25 cellular contexts compared by ENCODE assay signal in genomic region chr7:78752554-78752953, GRCh38.
DNase-seq lines count a peak whose midpoint lies in the region; ATAC-seq lines count a peak whose summit lies in the region.
"Had no signal": no experiment of that assay in that cellular context is flagged by ENCODE, and none has a peak within 500 bp of the region (broad histone marks: within the 10 kb centered on the region; RNA-seq: fewer than 3 reads in every experiment).

No MANE protein-coding gene starts in this region.

- DNase-seq in NCI-H2171 treated with DMSO at 0.1 percent for 48 hours (lab: John Stamatoyannopoulos, UW) (peak; percentile 23), NCI-H2171 (lab: John Stamatoyannopoulos, UW) (no peak), myocyte (ENCODE audit: low read depth) (peak; percentile 65)
- DNase-seq: 8988T; ACHN; AML-193; BE2C; C1 segment of cervical spinal cord; Caco-2; Calu3; CD4-positive, alpha-beta memory T cell; CD4-positive, alpha-beta T cell; CD4-positive, CD25-positive, alpha-beta regulatory T cell; CD8-positive, alpha-beta memory T cell; CD8-positive, alpha-beta T cell; COR-L47; DMS 273 treated with DMSO at 0.1 percent for 48 hours; DMS153; DMS53; DMS79; DMS79 treated with DMSO at 0.1 percent for 48 hours; DND-41; EL had no signal

- ATAC-seq in HG02610 (IDR thresholded peaks at IDR 0.05; ENCODE audit: unreplicated experiment) = no peak
- ATAC-seq: A549; CD8-positive, alpha-beta T cell had no signal
